In the genomic region with DNA sequence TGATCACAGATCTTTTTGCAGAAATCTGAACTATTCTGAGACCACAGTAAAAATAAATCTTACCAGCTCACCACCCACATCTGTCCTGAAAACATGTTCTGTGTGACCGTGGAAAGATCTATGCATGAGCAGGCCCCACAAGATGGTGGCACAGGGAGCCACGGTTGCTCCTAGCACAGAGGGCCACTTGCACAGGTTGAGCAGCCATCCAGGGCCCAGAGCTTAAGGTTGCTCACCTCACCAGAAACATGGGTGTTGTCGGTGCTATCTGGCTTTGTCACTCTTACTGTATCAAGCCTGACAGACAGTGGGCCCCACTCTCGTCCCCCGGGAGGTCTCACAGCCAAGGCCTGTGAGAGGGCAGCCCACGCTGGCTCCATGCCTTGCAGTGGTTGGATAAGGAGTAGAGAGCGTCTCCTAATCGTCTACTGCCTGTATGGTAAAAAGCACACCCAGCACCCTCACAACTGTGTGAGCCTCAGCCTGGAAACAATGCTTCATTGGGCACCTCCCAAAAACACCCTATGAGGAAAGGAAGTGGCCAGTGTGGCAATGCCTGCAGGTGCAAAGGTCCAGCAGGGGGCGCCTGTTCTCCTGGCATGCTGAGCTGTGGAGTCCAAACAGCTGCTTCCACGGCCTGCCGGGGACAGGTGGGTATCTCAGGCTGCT, we compare ENCODE assay signal across 8 cellular contexts. TPM values are rescaled to one million over a fixed set of nuclear protein-coding genes. Genes with fewer than 3 reads are reported as not detected.
A peak's percentile ranks its signal among the peaks of the same experiment; 100 is the strongest.
DNase-seq lines count a peak whose midpoint lies in the region; ATAC-seq and TF ChIP-seq lines count a peak whose summit lies in the region.

No MANE protein-coding gene starts in this region.

- no peak overlapping the region for H4K8ac ChIP-seq in neuronal stem cell (ENCODE audit: low read depth, low read length)

- H3K9me3 ChIP-seq in neuronal stem cell (replicated peaks in 1 of 2; ENCODE audit: control insufficient read depth in 2 of 2, insufficient read depth in 1 of 2, low read depth in 1 of 2, low read length in 2 of 2) (peaks cover 0 to 5% of the 10 kb centered on the region in 2 donors), suprapubic skin (no peaks in the 10 kb centered on the region)

- peaks cover 5% of the 10 kb centered on the region for H3K79me1 ChIP-seq in neuronal stem cell (ENCODE audit: low read depth, low read length)

- no peak overlapping the region for H2BK120ac ChIP-seq in neuronal stem cell (ENCODE audit: low read depth, low read length)

- DNase-seq in NCI-H1436 (lab: John Stamatoyannopoulos, UW), result peak; percentile 15
- no peak for DNase-seq in NCI-H1436 treated with DMSO at 0.1 percent for 48 hours (lab: John Stamatoyannopoulos, UW)
- peak; percentile 87 for DNase-seq in OCI-M1 (lab: John Stamatoyannopoulos, UW)
- DNase-seq in activated T-cell treated with anti-CD3 and anti-CD28 coated beads for 24 hours (ENCODE audit: low read depth), result peak; percentile 58
- peak; percentile 81 for DNase-seq in fibroblast of mammary gland (ENCODE audit: low read depth)
- DNase-seq in neuronal stem cell (ENCODE audit: low spot score), result peak; percentile 56
- DNase-seq in suprapubic skin (ENCODE audit: low spot score in 2 of 2), result peak; percentile 88

- no peak overlapping the region for H4K91ac ChIP-seq in neuronal stem cell (ENCODE audit: low read depth, low read length, poor library complexity)

- H3K4me1 ChIP-seq in neuronal stem cell (ENCODE audit: control insufficient read depth in 2 of 2, insufficient read depth in 1 of 2, low read depth in 1 of 2, low read length in 2 of 2), result peaks cover 0 to 4% of the 10 kb centered on the region in 2 donors
- H3K4me1 ChIP-seq in suprapubic skin, result peaks cover 10% of the 10 kb centered on the region

- TF ChIP-seq CTCF in fibroblast of mammary gland (conservative IDR thresholded peaks at IDR 0.05; ENCODE audit: control insufficient read depth, insufficient read depth, low read depth, low read length) (peak; percentile 93), suprapubic skin (IDR thresholded peaks at IDR 0.05) (peak; percentile 41 to 86)

- no peak overlapping the region for H2AK5ac ChIP-seq in neuronal stem cell (ENCODE audit: low read depth, low read length)

- no peak overlapping the region for H2BK12ac ChIP-seq in neuronal stem cell (ENCODE audit: low read length)

- H2AFZ ChIP-seq in neuronal stem cell (ENCODE audit: low read length), result no peak overlapping the region

- WGBS in neuronal stem cell (ENCODE audit: extremely low coverage in 2 of 2, insufficient read length in 2 of 2, insufficient replicate concordance in 1 of 2), 2 donors, result no CpG with 5 or more reads among the region's 11 CpGs
- WGBS in suprapubic skin, result 51% methylated on average over 7 of the region's 11 CpGs

- peak; percentile 71 for ATAC-seq in HG03342 (IDR thresholded peaks at IDR 0.05; ENCODE audit: unreplicated experiment)

- H2BK15ac ChIP-seq in neuronal stem cell (ENCODE audit: low read length), result no peak overlapping the region

- TF ChIP-seq POLR2A in suprapubic skin (IDR thresholded peaks at IDR 0.05), result no peak

- H3K27me3 ChIP-seq in neuronal stem cell (ENCODE audit: control insufficient read depth in 3 of 3, insufficient read depth in 3 of 3, low read depth in 1 of 3, low read length in 3 of 3) (no peaks in the 10 kb centered on the region), suprapubic skin (no peaks in the 10 kb centered on the region)

- H2BK5ac ChIP-seq in neuronal stem cell (ENCODE audit: low read length), result no peak overlapping the region

- no peak overlapping the region for H3K4me2 ChIP-seq in neuronal stem cell (ENCODE audit: insufficient read depth, low read length, poor library complexity, severe bottlenecking)

- no peak for TF ChIP-seq EP300 in suprapubic skin (IDR thresholded peaks at IDR 0.05)

- H3K23ac ChIP-seq in neuronal stem cell (ENCODE audit: low read depth, low read length, poor library complexity), result no peak overlapping the region

- H3K27ac ChIP-seq in neuronal stem cell (replicated peaks; ENCODE audit: low read length) (no peak overlapping the region), suprapubic skin (peak overlapping the region; percentile 50)

- no peak overlapping the region for H3K9ac ChIP-seq in neuronal stem cell (ENCODE audit: low read depth, low read length, poor library complexity)

- H3K14ac ChIP-seq in neuronal stem cell (ENCODE audit: low read length), result no peak overlapping the region

- no peak overlapping the region for H3K4ac ChIP-seq in neuronal stem cell (ENCODE audit: low read length)

- peaks cover 37 to 81% of the 10 kb centered on the region in 2 donors for H3K36me3 ChIP-seq in neuronal stem cell (replicated peaks in 1 of 2; ENCODE audit: control insufficient read depth in 2 of 2, insufficient read depth in 2 of 2, low read length in 2 of 2)
- H3K36me3 ChIP-seq in suprapubic skin, result peaks cover 79% of the 10 kb centered on the region

- H3K4me3 ChIP-seq in fibroblast of mammary gland (ENCODE audit: control insufficient read depth, low read depth, low read length) (no peak overlapping the region), neuronal stem cell (ENCODE audit: low read length in 2 of 2) (peak overlapping the region in 1 of 2 donors; percentile 31), suprapubic skin (no peak overlapping the region)

- H3K18ac ChIP-seq in neuronal stem cell (ENCODE audit: low read length), result no peak overlapping the region

RNA-seq across cellular contexts. Expression of a gene that starts 19.6 kb away (rescaled TPM):
- polyA plus RNA-seq in neuronal stem cell (2013, experiment 1 of 2), result 91.0 TPM
- polyA plus RNA-seq in neuronal stem cell (2013, experiment 2 of 2), result 86.1 TPM
- total RNA-seq in suprapubic skin, result 100 to 1,000 TPM; 211 to 298 (median 220) TPM

RNA-seq across cellular contexts. Expression of a gene that starts 49.4 kb away (rescaled TPM):
- polyA plus RNA-seq in neuronal stem cell (2013, experiment 1 of 2), result 21.0 TPM
- polyA plus RNA-seq in neuronal stem cell (2013, experiment 2 of 2), result 20.1 TPM
- 10 to 100 TPM; 53.0 to 62.8 (median 57.9) TPM for total RNA-seq in suprapubic skin
